26 cellular contexts compared by ENCODE assay signal in the genomic region with DNA sequence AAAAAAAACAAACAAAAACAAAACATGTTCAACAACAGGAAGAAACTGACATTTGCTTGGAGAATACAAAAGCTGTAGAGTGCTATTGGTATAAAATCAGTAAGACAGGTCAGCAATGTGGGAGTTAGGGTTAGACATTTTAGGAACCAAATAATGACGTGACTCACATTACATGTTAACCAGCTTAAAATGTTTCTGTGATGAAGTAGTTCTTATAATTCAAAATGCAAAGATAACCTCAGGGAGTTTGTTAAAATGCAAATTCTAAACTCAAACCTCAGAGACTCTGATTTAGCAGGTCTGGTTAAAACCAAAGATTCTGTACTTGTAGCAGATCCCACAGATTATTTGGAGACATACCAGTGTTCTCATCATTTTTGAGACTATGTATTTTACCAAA.
DNase-seq lines count a peak whose midpoint lies in the region; ATAC-seq and TF ChIP-seq lines count a peak whose summit lies in the region.
"Had no signal": no experiment of that assay in that cellular context is flagged by ENCODE, and none has a peak within 500 bp of the region (broad histone marks: within the 10 kb centered on the region; RNA-seq: fewer than 3 reads in every experiment).

No MANE protein-coding gene starts in this region.

- H3K4me3 ChIP-seq in ACC112 (ENCODE audit: low read depth, low read length): no peak overlapping the region
- H3K4me3 ChIP-seq: BLaER1, dorsolateral prefrontal cortex, PC-9, upper lobe of left lung had no signal

- ATAC-seq in GM21515 (IDR thresholded peaks at IDR 0.05; ENCODE audit: unreplicated experiment) (no peak), omental fat pad (ENCODE audit: low FRiP score) (no peak)
- ATAC-seq: left colon had no signal

- H3K27ac Mint-ChIP-seq in HFFc6: peak overlapping the region; percentile 66
- H3K27ac Mint-ChIP-seq: memory B cell had no signal

- no peak overlapping the region for H3K27ac ChIP-seq in ACC112 (ENCODE audit: low read depth, low read length)
- H3K27ac ChIP-seq: BLaER1, dorsolateral prefrontal cortex, PC-9, upper lobe of left lung had no signal

- peaks cover 5% of the 10 kb centered on the region for H3K9me3 Mint-ChIP-seq in HFFc6

- TF ChIP-seq CTCF in HFFc6 (IDR thresholded peaks at IDR 0.05) (no peak), omental fat pad (IDR thresholded peaks at IDR 0.05) (no peak)

- peaks cover 24% of the 10 kb centered on the region for H3K36me3 Mint-ChIP-seq in HFFc6 (ENCODE audit: low read depth)
- H3K36me3 Mint-ChIP-seq: memory B cell had no signal

- H3K36me3 ChIP-seq in ACC112 (ENCODE audit: insufficient read depth, low read length): no peaks in the 10 kb centered on the region
- H3K36me3 ChIP-seq: BLaER1, upper lobe of left lung had no signal

- H3K4me1 ChIP-seq in ACC112 (ENCODE audit: control insufficient read depth, insufficient read depth, low read length, unreplicated experiment): peaks cover 18% of the 10 kb centered on the region
- H3K4me1 ChIP-seq: BLaER1, upper lobe of left lung had no signal

- no peaks in the 10 kb centered on the region for H3K27me3 Mint-ChIP-seq in HFFc6 (ENCODE audit: insufficient read depth)
- H3K27me3 Mint-ChIP-seq: memory B cell had no signal

- H3K4me3 Mint-ChIP-seq in HFFc6: peak overlapping the region; percentile 3; the same call in 1 of the 2 replicates
- H3K4me3 Mint-ChIP-seq: memory B cell had no signal

- peaks cover 81% of the 10 kb centered on the region for H3K4me1 Mint-ChIP-seq in HFFc6 (ENCODE audit: low read depth)
- H3K4me1 Mint-ChIP-seq: memory B cell had no signal

- DNase-seq in HFFc6 (peak; percentile 59), astrocyte of the hippocampus (ENCODE audit: low read depth, low spot score) (peak; percentile 40), iris pigment epithelial cell (ENCODE audit: low read depth) (peak; percentile 69), NCI-H82 (lab: John Stamatoyannopoulos, UW) (no peak), omental fat pad (ENCODE audit: low spot score) (no peak)
- DNase-seq in activated CD8-positive, alpha-beta memory T cell treated with anti-CD3 and anti-CD28 coated beads for 24 hours: no peak
- DNase-seq: activated CD4-positive, alpha-beta T cell treated with anti-CD3 and anti-CD28 coated beads, Interleukin-2, amount 50 U/mL, for 48 hours; activated CD4-positive, CD25-positive, alpha-beta regulatory T cell; COR-L47; DMS79 treated with DMSO at 0.1 percent for 48 hours; dorsolateral prefrontal cortex; head of caudate nucleus; KG1; left colon; NCI-H146; NCI-H524; NK-92 treated with Interleukin-12 subunit alpha and Interleukin-12 subunit beta, amount 100 ng/mL, for 24 hours; PC-9; SHP77; small intestine; stimulated activated CD4-positive, alpha-beta T cell treated with anti-CD3 and anti-CD28 coated beads, Interleukin-2, amount 100 ng/mL, for 24 hours; upper lobe of left lung had no signal

- H3K27me3 ChIP-seq in ACC112 (ENCODE audit: insufficient read depth, low read length): no peaks in the 10 kb centered on the region
- H3K27me3 ChIP-seq: BLaER1, dorsolateral prefrontal cortex, upper lobe of left lung had no signal

- H2AFZ ChIP-seq in ACC112 (ENCODE audit: low read length, unreplicated experiment): peak overlapping the region; percentile 62
- H2AFZ ChIP-seq: PC-9 had no signal

- no peaks in the 10 kb centered on the region for H3K79me2 ChIP-seq in ACC112 (ENCODE audit: control insufficient read depth, insufficient read depth, low read length, unreplicated experiment)

Comparison
In these comparisons a context has a peak if more than half of its experiments do, and no peak if none do; other contexts are left out.
1. DNase-seq: peak in HFFc6 (single experiment), astrocyte of the hippocampus (single experiment) and iris pigment epithelial cell (single experiment); none in NCI-H82 (single experiment), omental fat pad (single experiment) and activated CD8-positive, alpha-beta memory T cell treated with anti-CD3 and anti-CD28 coated beads for 24 hours (single experiment).